In genomic region chr6:107658920-107659879, GRCh38 we compare ENCODE assay signal across 11 cellular contexts.
DNase-seq lines count a peak whose midpoint lies in the region; ATAC-seq and TF ChIP-seq lines count a peak whose summit lies in the region.
"Had no signal": no experiment of that assay in that cellular context is flagged by ENCODE, and none has a peak within 500 bp of the region (broad histone marks: within the 10 kb centered on the region; RNA-seq: fewer than 3 reads in every experiment).

No MANE protein-coding gene starts in this region.

- H3K4me1 Mint-ChIP-seq in naive thymus-derived CD8-positive, alpha-beta T cell: peaks cover 10 to 48% (median 38%) of the 10 kb centered on the region in 4 donors

- no peak for TF ChIP-seq CTCF in GM12865 (IDR thresholded peaks at IDR 0.05; ENCODE audit: insufficient read depth, low read depth, low read length, missing control alignments)

- intact Hi-C loops in Right ventricle myocardium inferior (cut with DNase I): loop anchor here (5.0 kb wide), 1 partner anchor 167 kb away; the partner anchor contains the start of gene SOBP
- intact Hi-C loops in head of caudate nucleus (cut with DNase I): no loop called here

- DNase-seq in GM12865 (ENCODE audit: low read depth): peak; percentile 62
- DNase-seq in NCI-H1436 treated with DMSO at 0.1 percent for 48 hours (lab: John Stamatoyannopoulos, UW): peak; percentile 28
- DNase-seq in SK-MEL-5 (ENCODE audit: low read depth, low spot score): peak; percentile 14
- no peak for DNase-seq in naive thymus-derived CD8-positive, alpha-beta T cell
- DNase-seq in Right ventricle myocardium inferior (ENCODE audit: missing footprints): no peak
- DNase-seq in NCI-H2227 (lab: John Stamatoyannopoulos, UW; ENCODE audit: unreplicated experiment): no peak
- DNase-seq in head of caudate nucleus: no peak
- DNase-seq: effector CD8-positive, alpha-beta T cell; kidney; RPMI8226 had no signal

- no peaks in the 10 kb centered on the region for H3K9me3 Mint-ChIP-seq in naive thymus-derived CD8-positive, alpha-beta T cell

- no peaks in the 10 kb centered on the region for H3K27me3 Mint-ChIP-seq in naive thymus-derived CD8-positive, alpha-beta T cell

- ATAC-seq in naive thymus-derived CD8-positive, alpha-beta T cell: no peak
- ATAC-seq in Right ventricle myocardium inferior: no peak
- no peak for ATAC-seq in GM19463 (IDR thresholded peaks at IDR 0.05; ENCODE audit: unreplicated experiment)

- H3K27ac Mint-ChIP-seq in naive thymus-derived CD8-positive, alpha-beta T cell: peak overlapping the region in 9 of 10 donors; percentile 5 to 95 (median 80)

- no peaks in the 10 kb centered on the region for H3K36me3 Mint-ChIP-seq in naive thymus-derived CD8-positive, alpha-beta T cell

- H3K4me3 ChIP-seq in GM12865 (ENCODE audit: low read depth, low read length): peak overlapping the region; percentile 56

- peak overlapping the region; percentile 10 to 87 (median 80) for H3K4me3 Mint-ChIP-seq in naive thymus-derived CD8-positive, alpha-beta T cell

- in situ Hi-C loops in SK-MEL-5 (cut with HindIII; ENCODE audit: low pct_unique_long_range_greater_than_20kb, low sequenced_read_pairs): no loop called here

- POLR2A ChIA-PET in naive thymus-derived CD8-positive, alpha-beta T cell (lab: Charles Lee): interaction anchor here (0.9 to 2.5 kb wide), 4 partner anchors 9 to 200 kb away, joined by 4 to 14 read pairs (median 6); partner anchors contain the start of gene PDSS2

Comparison
In these comparisons a context has a peak if more than half of its experiments do, and no peak if none do; other contexts are left out.
1. DNase-seq: peak in GM12865 (single experiment), NCI-H1436 treated with DMSO at 0.1 percent for 48 hours (single experiment) and SK-MEL-5 (single experiment); none in naive thymus-derived CD8-positive, alpha-beta T cell (0 of 10), Right ventricle myocardium inferior (single experiment), NCI-H2227 (single experiment) and head of caudate nucleus (0 of 42).